Comparison of ENCODE assay signal across 1 cellular context in genomic region chr7:110590415-110590814, GRCh38.
TF ChIP-seq lines count a peak whose summit lies in the region.

No MANE protein-coding gene starts in this region.

TF ChIP-seq in SK-N-SH treated with all-trans-retinoic acid at 6 μM for 48 hours, 23 proteins besides CTCF, POLR2A, EP300 and RAD21 (continued from another document):
- TF ChIP-seq CSRNP3 (CRISPR knock-in tag; IDR thresholded peaks at IDR 0.05) = no peak
- no peak for TF ChIP-seq ZFP30 (CRISPR knock-in tag; IDR thresholded peaks at IDR 0.05)
- no peak for TF ChIP-seq PPARA (CRISPR knock-in tag; IDR thresholded peaks at IDR 0.05; ENCODE audit: borderline replicate concordance)
TF ChIP-seq in SK-N-SH treated with all-trans-retinoic acid at 6 μM for 48 hours: peak in this region for 0.
